Comparison of ENCODE assay signal across 15 cellular contexts in the genomic region with DNA sequence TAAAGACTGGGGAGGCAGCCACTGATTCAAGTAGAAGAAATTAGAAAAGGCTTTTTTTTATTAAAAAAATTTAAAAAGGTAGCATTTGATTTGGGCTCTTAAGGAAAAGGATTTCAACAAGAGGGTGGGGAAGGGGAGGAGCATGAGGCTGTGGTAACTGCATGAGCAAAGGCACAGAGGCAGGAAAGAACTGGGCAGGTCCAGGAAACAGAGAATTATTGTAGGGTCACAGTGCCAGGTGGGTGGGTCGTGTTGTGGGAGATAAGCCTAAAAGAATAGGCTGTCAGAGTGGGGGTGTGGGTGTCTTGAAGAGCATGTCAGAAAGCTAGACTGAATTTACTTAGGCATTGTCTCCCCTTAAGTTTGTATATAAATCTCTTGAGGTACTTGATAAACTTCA. TPM values are rescaled to one million over a fixed set of nuclear protein-coding genes. Genes with fewer than 3 reads are reported as not detected.
A peak's percentile ranks its signal among the peaks of the same experiment; 100 is the strongest.
DNase-seq lines count a peak whose midpoint lies in the region; ATAC-seq, FAIRE-seq and TF ChIP-seq lines count a peak whose summit lies in the region.
"Had no signal": no experiment of that assay in that cellular context is flagged by ENCODE, and none has a peak within 500 bp of the region (broad histone marks: within the 10 kb centered on the region; RNA-seq: fewer than 3 reads in every experiment).

No MANE protein-coding gene starts in this region.

- in situ Hi-C loops in transverse colon (cut with MboI; ENCODE audit: low pct_ligation_motif_present in 1 of 4, low pct_unique_long_range_greater_than_20kb in 1 of 4, low sequenced_read_pairs in 3 of 4): no loop called here

- peak; percentile 72 to 81 for ATAC-seq in lower lobe of right lung
- no peak for ATAC-seq in stimulated activated naive CD8-positive, alpha-beta T cell treated with anti-CD3 and anti-CD28 coated beads, Interleukin-15, amount 100 ng/mL, for 72 hours
- ATAC-seq: activated CD4-positive, alpha-beta T cell treated with anti-CD3 and anti-CD28 coated beads for 36 hours; stimulated activated memory B cell treated with anti-CD40 and anti-IgM and Interleukin-4, amounts not matched to agents 10 μg/mL and 1 μg/mL and 100 μg/mL, for 72 hours had no signal

- peaks cover 24% of the 10 kb centered on the region for H3K4me1 Mint-ChIP-seq in stimulated activated naive CD8-positive, alpha-beta T cell treated with anti-CD3 and anti-CD28 coated beads, Interleukin-15, amount 100 ng/mL, for 72 hours
- H3K4me1 Mint-ChIP-seq: stimulated activated memory B cell treated with anti-CD40 and anti-IgM and Interleukin-4, amounts not matched to agents 10 μg/mL and 1 μg/mL and 100 μg/mL, for 72 hours had no signal

- BruUV-seq in PC-9 (replicated peaks; lab: Mats Ljungman, UMichigan) (no TSS peak), endothelial cell of umbilical vein (replicated peaks; lab: Mats Ljungman, UMichigan) (no TSS peak)

- H3K27me3 ChIP-seq in PC-9 (ENCODE audit: insufficient read depth, low read depth): no peaks in the 10 kb centered on the region
- H3K27me3 ChIP-seq in endothelial cell of umbilical vein (ENCODE audit: control insufficient read depth in 2 of 2, insufficient read depth in 2 of 2, low read length in 2 of 2): no peaks in the 10 kb centered on the region
- no peaks in the 10 kb centered on the region for H3K27me3 ChIP-seq in lower lobe of right lung (ENCODE audit: low read depth)
- no peaks in the 10 kb centered on the region for H3K27me3 ChIP-seq in transverse colon

- H3K9me3 Mint-ChIP-seq in stimulated activated naive CD8-positive, alpha-beta T cell treated with anti-CD3 and anti-CD28 coated beads, Interleukin-15, amount 100 ng/mL, for 72 hours: no peaks in the 10 kb centered on the region
- H3K9me3 Mint-ChIP-seq: stimulated activated memory B cell treated with anti-CD40 and anti-IgM and Interleukin-4, amounts not matched to agents 10 μg/mL and 1 μg/mL and 100 μg/mL, for 72 hours had no signal

- H3K79me2 ChIP-seq in PC-9 (ENCODE audit: low read depth) (peaks cover 73% of the 10 kb centered on the region), endothelial cell of umbilical vein (ENCODE audit: control insufficient read depth, insufficient read depth, low read length) (no peaks in the 10 kb centered on the region)

- TF ChIP-seq CTCF in PC-9 (conservative IDR thresholded peaks at IDR 0.05) (no peak), endothelial cell of umbilical vein (IDR thresholded peaks at IDR 0.05; ENCODE audit: extremely low read depth in 1 of 2, insufficient read depth in 1 of 2, low read depth in 1 of 2, low read length in 2 of 2) (no peak), lower lobe of right lung (IDR thresholded peaks at IDR 0.05) (no peak), transverse colon (IDR thresholded peaks at IDR 0.05) (no peak)

- H3K9me1 ChIP-seq in endothelial cell of umbilical vein (replicated peaks; ENCODE audit: control insufficient read depth, extremely low read depth, insufficient read depth, low read length): no peaks in the 10 kb centered on the region

- no peak overlapping the region for H3K4me3 Mint-ChIP-seq in stimulated activated naive CD8-positive, alpha-beta T cell treated with anti-CD3 and anti-CD28 coated beads, Interleukin-15, amount 100 ng/mL, for 72 hours
- H3K4me3 Mint-ChIP-seq: activated CD4-positive, alpha-beta T cell treated with anti-CD3 and anti-CD28 coated beads for 36 hours; stimulated activated memory B cell treated with anti-CD40 and anti-IgM and Interleukin-4, amounts not matched to agents 10 μg/mL and 1 μg/mL and 100 μg/mL, for 72 hours had no signal

- H3K27ac Mint-ChIP-seq in stimulated activated naive CD8-positive, alpha-beta T cell treated with anti-CD3 and anti-CD28 coated beads, Interleukin-15, amount 100 ng/mL, for 72 hours: no peak overlapping the region
- H3K27ac Mint-ChIP-seq: activated CD4-positive, alpha-beta T cell treated with anti-CD3 and anti-CD28 coated beads for 36 hours; stimulated activated memory B cell treated with anti-CD40 and anti-IgM and Interleukin-4, amounts not matched to agents 10 μg/mL and 1 μg/mL and 100 μg/mL, for 72 hours had no signal

- peaks cover 28% of the 10 kb centered on the region for H3F3A ChIP-seq in PC-9 (ENCODE audit: insufficient read depth, low read depth)

- H3K4me1 ChIP-seq in PC-9 (replicated peaks; ENCODE audit: insufficient read depth) (peaks cover 50% of the 10 kb centered on the region), endothelial cell of umbilical vein (ENCODE audit: control insufficient read depth, extremely low read depth, insufficient read depth, low read length) (peaks cover 17% of the 10 kb centered on the region), lower lobe of right lung (peaks cover 59% of the 10 kb centered on the region), transverse colon (peaks cover 0 to 87% (median 42%) of the 10 kb centered on the region in 4 donors)

- no peaks in the 10 kb centered on the region for H3K9me3 ChIP-seq in PC-9 (ENCODE audit: insufficient read depth, low read depth)
- H3K9me3 ChIP-seq in endothelial cell of umbilical vein (replicated peaks; ENCODE audit: control insufficient read depth, insufficient read depth, low read length): no peaks in the 10 kb centered on the region
- H3K9me3 ChIP-seq in lower lobe of right lung: no peaks in the 10 kb centered on the region
- H3K9me3 ChIP-seq in transverse colon: no peaks in the 10 kb centered on the region

- H2AFZ ChIP-seq in PC-9: no peak overlapping the region
- no peak overlapping the region for H2AFZ ChIP-seq in endothelial cell of umbilical vein (ENCODE audit: low read depth, low read length)

- intact Hi-C loops in PC-9 (cut with micrococcal nuclease; ENCODE audit: unreplicated experiment) (no loop called here), endothelial cell of umbilical vein (cut with micrococcal nuclease) (no loop called here), lower lobe of right lung (cut with DNase I) (no loop called here), transverse colon (cut with DNase I; ENCODE audit: low total_unique reads) (no loop called here)

- no peaks in the 10 kb centered on the region for H3K27me3 Mint-ChIP-seq in stimulated activated naive CD8-positive, alpha-beta T cell treated with anti-CD3 and anti-CD28 coated beads, Interleukin-15, amount 100 ng/mL, for 72 hours
- H3K27me3 Mint-ChIP-seq: activated CD4-positive, alpha-beta T cell treated with anti-CD3 and anti-CD28 coated beads for 36 hours; stimulated activated memory B cell treated with anti-CD40 and anti-IgM and Interleukin-4, amounts not matched to agents 10 μg/mL and 1 μg/mL and 100 μg/mL, for 72 hours had no signal

- H3K9ac ChIP-seq in endothelial cell of umbilical vein (replicated peaks; ENCODE audit: extremely low read depth, insufficient read depth, low read length): no peak overlapping the region

- POLR2A ChIA-PET in PC-9 (lab: Charles Lee; ENCODE audit: unreplicated experiment): interaction anchor here (0.6 kb wide), 1 partner anchor 72 kb away, joined by 4 read pairs; no protein-coding TSS in a partner anchor
- POLR2A ChIA-PET in endothelial cell of umbilical vein (lab: Charles Lee): no interaction called here

- no peak for TF ChIP-seq POLR2A in endothelial cell of umbilical vein (IDR thresholded peaks at IDR 0.05; ENCODE audit: low read depth, low read length)
- peak; percentile 42 for TF ChIP-seq POLR2A in transverse colon (IDR thresholded peaks at IDR 0.05)

- peak in 1 of 2 experiments; percentile 65 for DNase-seq in PC-9
- peak; percentile 87 for DNase-seq in endothelial cell of umbilical vein (ENCODE audit: low read depth, low spot score)
- no peak for DNase-seq in lower lobe of right lung
- peak; percentile 86 for DNase-seq in transverse colon
- DNase-seq in frontal cortex (ENCODE audit: low spot score in 2 of 2): no peak
- DNase-seq in NCI-H1436 treated with DMSO at 0.1 percent for 48 hours (lab: John Stamatoyannopoulos, UW): no peak
- DNase-seq in stimulated activated naive CD8-positive, alpha-beta T cell treated with anti-CD3 and anti-CD28 coated beads, Interleukin-15, amount 100 ng/mL, for 72 hours: no peak
- no peak for DNase-seq in NCI-H526 treated with DMSO at 0.1 percent for 48 hours (lab: John Stamatoyannopoulos, UW)
- DNase-seq: activated CD4-positive, alpha-beta T cell treated with anti-CD3 and anti-CD28 coated beads for 36 hours; activated gamma-delta T cell; Karpas-422; NCI-H345; SHP77 treated with DMSO at 0.1 percent for 48 hours; stimulated activated CD4-positive, alpha-beta T cell treated with anti-CD3 and anti-CD28 coated beads, Interleukin-1b, Interleukin-23, amount 100 ng/mL, for 48 hours had no signal

- no peak for TF ChIP-seq EP300 in transverse colon (IDR thresholded peaks at IDR 0.05; ENCODE audit: low read depth)

- FAIRE-seq in endothelial cell of umbilical vein (lab: Jason Lieb, UNC): no peak
- FAIRE-seq in frontal cortex (lab: Jason Lieb, UNC): no peak

- peak overlapping the region; percentile 64 for H3K27ac ChIP-seq in PC-9
- H3K27ac ChIP-seq in endothelial cell of umbilical vein (ENCODE audit: insufficient read depth, low read depth, low read length): no peak overlapping the region
- H3K27ac ChIP-seq in lower lobe of right lung: peak overlapping the region; percentile 61
- peak overlapping the region; percentile 81 to 86 (median 84) for H3K27ac ChIP-seq in transverse colon

- H3K9me2 ChIP-seq in PC-9 (ENCODE audit: insufficient read depth): no peaks in the 10 kb centered on the region

- CTCF ChIA-PET in PC-9 (lab: Charles Lee) (interaction anchor here (0.5 kb wide), 1 partner anchor 293 kb away, joined by 3 read pairs; no protein-coding TSS in a partner anchor), endothelial cell of umbilical vein (lab: Charles Lee) (no interaction called here)

- WGBS in transverse colon (ENCODE audit: low coverage in 1 of 2), 2 donors: 26% methylated on average over 1 of the region's 1 CpG; no CpG with 5 or more reads in 1 of the 2 donors

- H3K4me2 ChIP-seq in PC-9: peak overlapping the region; percentile 33
- peak overlapping the region; percentile 29 for H3K4me2 ChIP-seq in endothelial cell of umbilical vein (ENCODE audit: insufficient read depth, low read length)

- H3K4me3 ChIP-seq in PC-9 (no peak overlapping the region), endothelial cell of umbilical vein (replicated peaks in 1 of 3; ENCODE audit: insufficient read depth in 1 of 3, low read depth in 1 of 3, low read length in 3 of 3) (no peak overlapping the region), lower lobe of right lung (no peak overlapping the region), transverse colon (no peak overlapping the region)

- dilution Hi-C loops in endothelial cell of umbilical vein (cut with MboI; ENCODE audit: extremely low pct_ligation_motif_present, low sequenced_read_pairs): no loop called here

- peaks cover 17% of the 10 kb centered on the region; the same call in 1 of the 2 replicates for H3K36me3 ChIP-seq in PC-9 (ENCODE audit: low read depth)
- H3K36me3 ChIP-seq in endothelial cell of umbilical vein (ENCODE audit: control insufficient read depth in 2 of 2, extremely low read depth in 1 of 2, insufficient read depth in 2 of 2, low read length in 2 of 2): no peaks in the 10 kb centered on the region
- H3K36me3 ChIP-seq in lower lobe of right lung: no peaks in the 10 kb centered on the region
- H3K36me3 ChIP-seq in transverse colon: no peaks in the 10 kb centered on the region

- H4K20me1 ChIP-seq in PC-9 (ENCODE audit: insufficient read depth) (no peaks in the 10 kb centered on the region), endothelial cell of umbilical vein (replicated peaks; ENCODE audit: control insufficient read depth, extremely low read depth, insufficient read depth, low read length) (no peaks in the 10 kb centered on the region)

RNA-seq across cellular contexts. Expression of a gene that starts 7.8 kb away (rescaled TPM):
- total RNA-seq in PC-9 (2021) (73.1 and 98.6 TPM in 2 replicates), endothelial cell of umbilical vein (81.3 and 87.3 TPM in 2 replicates), lower lobe of right lung (76.6 TPM), transverse colon (100 to 1,000 TPM; 151 to 259 (median 243) TPM), frontal cortex (12.6 TPM)
- 25.6 and 35.0 TPM in 2 replicates for polyA plus RNA-seq in endothelial cell of umbilical vein
- polyA plus RNA-seq in endothelial cell of umbilical vein (2011; cell fraction: cytosol; rRNA removed): 40.0 and 41.7 TPM in 2 replicates
- 106 and 111 TPM in 2 replicates for polyA plus RNA-seq in endothelial cell of umbilical vein (2011; cell fraction: nucleus; rRNA removed)
- polyA plus RNA-seq in endothelial cell of umbilical vein (2012): 56.4 and 68.9 TPM in 2 replicates
- 87.9 and 97.0 TPM in 2 replicates for polyA minus RNA-seq in endothelial cell of umbilical vein
- 27.1 TPM for polyA minus RNA-seq in endothelial cell of umbilical vein (2011; cell fraction: cytosol; rRNA and poly(A)+ RNA removed)
- 89.4 and 125 TPM in 2 replicates for polyA minus RNA-seq in endothelial cell of umbilical vein (2011; cell fraction: nucleus; rRNA and poly(A)+ RNA removed)

Comparison
In these comparisons a context has a peak if more than half of its experiments do, and no peak if none do; other contexts are left out.
1. DNase-seq: peak in endothelial cell of umbilical vein (single experiment) and transverse colon (single experiment); none in lower lobe of right lung (single experiment), frontal cortex (0 of 2), NCI-H1436 treated with DMSO at 0.1 percent for 48 hours (single experiment), stimulated activated naive CD8-positive, alpha-beta T cell treated with anti-CD3 and anti-CD28 coated beads, Interleukin-15, amount 100 ng/mL, for 72 hours (0 of 2) and NCI-H526 treated with DMSO at 0.1 percent for 48 hours (single experiment).